ENCODE assay signal across 1 cellular context in the genomic region with DNA sequence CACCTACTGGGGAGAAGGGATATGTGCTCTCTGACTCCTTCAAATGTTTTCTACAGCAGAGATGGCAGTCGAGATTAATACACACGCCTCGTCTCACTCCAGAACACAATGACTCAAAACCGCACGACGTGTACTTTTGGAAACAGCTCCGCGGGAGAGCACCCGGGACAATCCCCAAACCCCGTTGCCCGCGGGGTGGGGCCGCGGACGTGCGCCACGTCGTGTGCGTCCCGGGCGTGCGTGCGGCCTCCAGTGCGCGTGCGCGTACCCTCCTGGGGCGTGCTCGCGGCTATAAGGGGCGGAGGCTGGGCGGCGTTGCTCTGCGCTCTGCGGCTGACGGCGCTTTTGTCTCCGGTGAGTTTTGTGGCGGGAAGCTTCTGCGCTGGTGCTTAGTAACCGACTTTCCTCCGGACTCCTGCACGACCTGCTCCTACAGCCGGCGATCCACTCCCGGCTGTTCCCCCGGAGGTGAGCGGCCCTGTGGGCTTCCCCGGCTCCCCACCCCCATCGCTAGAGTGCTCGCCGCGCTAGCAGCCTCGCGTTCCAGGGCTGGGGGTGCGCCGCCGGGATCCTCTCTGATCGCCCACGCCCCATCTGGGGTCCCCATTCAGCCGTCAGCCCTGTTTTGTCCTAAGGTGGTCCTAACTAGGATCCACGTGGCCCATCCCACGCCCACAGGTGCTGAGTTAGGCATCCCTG.
TF ChIP-seq lines count a peak whose summit lies in the region.

A gene with protein sequence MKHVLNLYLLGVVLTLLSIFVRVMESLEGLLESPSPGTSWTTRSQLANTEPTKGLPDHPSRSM (plus strand): TSS at position 323 of the 699 bp plus-strand sequence. CDS start 1,391 bp downstream, outside the sequence.

TF ChIP-seq in IMR-90, 13 proteins besides CTCF, POLR2A, EP300 and RAD21 (continued from another document):
- TF ChIP-seq, protein P1, sequence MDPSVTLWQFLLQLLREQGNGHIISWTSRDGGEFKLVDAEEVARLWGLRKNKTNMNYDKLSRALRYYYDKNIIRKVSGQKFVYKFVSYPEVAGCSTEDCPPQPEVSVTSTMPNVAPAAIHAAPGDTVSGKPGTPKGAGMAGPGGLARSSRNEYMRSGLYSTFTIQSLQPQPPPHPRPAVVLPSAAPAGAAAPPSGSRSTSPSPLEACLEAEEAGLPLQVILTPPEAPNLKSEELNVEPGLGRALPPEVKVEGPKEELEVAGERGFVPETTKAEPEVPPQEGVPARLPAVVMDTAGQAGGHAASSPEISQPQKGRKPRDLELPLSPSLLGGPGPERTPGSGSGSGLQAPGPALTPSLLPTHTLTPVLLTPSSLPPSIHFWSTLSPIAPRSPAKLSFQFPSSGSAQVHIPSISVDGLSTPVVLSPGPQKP (IDR thresholded peaks at IDR 0.05; ENCODE audit: borderline replicate concordance, low read depth, low read length): no peak
- no peak for TF ChIP-seq CEBPB (IDR thresholded peaks at IDR 0.05; ENCODE audit: low read depth, low read length)
- TF ChIP-seq CHD1 (IDR thresholded peaks at IDR 0.05; ENCODE audit: low read depth, low read length): peak; percentile 56; the same call in 1 of the 2 replicates
- TF ChIP-seq BHLHE40 (IDR thresholded peaks at IDR 0.05; ENCODE audit: low read depth, low read length): peak; percentile 86
- TF ChIP-seq, protein P2, sequence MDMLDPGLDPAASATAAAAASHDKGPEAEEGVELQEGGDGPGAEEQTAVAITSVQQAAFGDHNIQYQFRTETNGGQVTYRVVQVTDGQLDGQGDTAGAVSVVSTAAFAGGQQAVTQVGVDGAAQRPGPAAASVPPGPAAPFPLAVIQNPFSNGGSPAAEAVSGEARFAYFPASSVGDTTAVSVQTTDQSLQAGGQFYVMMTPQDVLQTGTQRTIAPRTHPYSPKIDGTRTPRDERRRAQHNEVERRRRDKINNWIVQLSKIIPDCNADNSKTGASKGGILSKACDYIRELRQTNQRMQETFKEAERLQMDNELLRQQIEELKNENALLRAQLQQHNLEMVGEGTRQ (IDR thresholded peaks at IDR 0.05; ENCODE audit: low read depth, low read length): 0 out of 2 replicates have a peak, but pooled peaks have one; percentile 9
- TF ChIP-seq NFE2L2 (IDR thresholded peaks at IDR 0.05; ENCODE audit: low read depth, low read length): no peak
